8 cellular contexts compared by ENCODE assay signal in genomic region chr6:160348209-160348551, GRCh38. TPM values are rescaled to one million over a fixed set of nuclear protein-coding genes. Genes with fewer than 3 reads are reported as not detected.
DNase-seq lines count a peak whose midpoint lies in the region; ATAC-seq and TF ChIP-seq lines count a peak whose summit lies in the region.
"Had no signal": no experiment of that assay in that cellular context is flagged by ENCODE, and none has a peak within 500 bp of the region (broad histone marks: within the 10 kb centered on the region; RNA-seq: fewer than 3 reads in every experiment).

TSS of gene SLC22A3 (plus strand) at chr6:160348378. CDS start at chr6:160348420, 42 bp downstream.

- H3K4me1 ChIP-seq in NT2/D1 (ENCODE audit: insufficient read depth, insufficient read length) (no peaks in the 10 kb centered on the region), ectodermal cell (ENCODE audit: control insufficient read depth, insufficient read depth, low read length) (peaks cover 5% of the 10 kb centered on the region), right lobe of liver (peaks cover 0 to 16% (median 7%) of the 10 kb centered on the region in 4 donors), stomach smooth muscle (ENCODE audit: control insufficient read depth, insufficient read depth, low read length) (peaks cover 27% of the 10 kb centered on the region), MM.1S (ENCODE audit: low read length) (no peaks in the 10 kb centered on the region)

- intact Hi-C loops in right lobe of liver (cut with DNase I), result no loop called here

- H3K4me3 ChIP-seq in NT2/D1 (ENCODE audit: insufficient read length, low read depth), result peak within 1 kb of the TSS; percentile 57
- peak within 1 kb of the TSS; percentile 42 for H3K4me3 ChIP-seq in ectodermal cell (ENCODE audit: insufficient read depth, low read depth, low read length)
- H3K4me3 ChIP-seq in right lobe of liver, result peak within 1 kb of the TSS; percentile 58 to 80 (median 78)
- H3K4me3 ChIP-seq in stomach smooth muscle (ENCODE audit: low read length in 2 of 2), result peak within 1 kb of the TSS; percentile 81 to 87
- H3K4me3 ChIP-seq in MM.1S (ENCODE audit: low read length), result no peak within 1 kb of the TSS

- TF ChIP-seq POLR2A in right lobe of liver (IDR thresholded peaks at IDR 0.05), result peak; percentile 76

- H3K27ac ChIP-seq in ectodermal cell (ENCODE audit: insufficient read depth, low read depth, low read length, poor library complexity, severe bottlenecking) (no peak within 1 kb of the TSS), right lobe of liver (peak within 1 kb of the TSS; percentile 87 to 98 (median 96)), stomach smooth muscle (ENCODE audit: low read length) (peak within 1 kb of the TSS; percentile 55), MM.1S (ENCODE audit: low read length) (no peak within 1 kb of the TSS)

- H3K36me3 ChIP-seq in NT2/D1 (ENCODE audit: insufficient read depth, insufficient read length, low read length) (no peaks in the 10 kb centered on the region), ectodermal cell (ENCODE audit: control insufficient read depth, insufficient read depth, low read length) (no peaks in the 10 kb centered on the region), right lobe of liver (no peaks in the 10 kb centered on the region), stomach smooth muscle (ENCODE audit: control insufficient read depth in 2 of 2, insufficient read depth in 2 of 2, low read length in 2 of 2) (no peaks in the 10 kb centered on the region), MM.1S (replicated peaks; ENCODE audit: insufficient read depth, low read length) (no peaks in the 10 kb centered on the region)

- no peaks in the 10 kb centered on the region for H3F3A ChIP-seq in MM.1S (ENCODE audit: insufficient read depth, low read length)

- ATAC-seq in right lobe of liver, result peak; percentile 54 to 73 (median 70)

- no peaks in the 10 kb centered on the region for H3K79me2 ChIP-seq in MM.1S (ENCODE audit: low read length)

- H3K4me2 ChIP-seq in MM.1S (ENCODE audit: low read depth, low read length), result no peak within 1 kb of the TSS

- H2AFZ ChIP-seq in MM.1S (ENCODE audit: low read length), result no peak within 1 kb of the TSS

- DNase-seq in NT2/D1 (ENCODE audit: low read depth, low spot score) (no peak), right lobe of liver (peak; percentile 61 to 78 (median 74)), dermis blood vessel endothelial cell (no peak), kidney glomerular epithelial cell (lab: John Stamatoyannopoulos, UW) (no peak), MM.1S (no peak)
- DNase-seq: NCI-H1417 had no signal

- no peaks in the 10 kb centered on the region for H3K9me3 ChIP-seq in NT2/D1 (ENCODE audit: insufficient read depth, low read length)
- H3K9me3 ChIP-seq in ectodermal cell (ENCODE audit: control insufficient read depth, low read length), result no peaks in the 10 kb centered on the region
- H3K9me3 ChIP-seq in right lobe of liver, result no peaks in the 10 kb centered on the region
- H3K9me3 ChIP-seq in stomach smooth muscle (ENCODE audit: control insufficient read depth in 2 of 2, low read length in 2 of 2), result no peaks in the 10 kb centered on the region
- no peaks in the 10 kb centered on the region for H3K9me3 ChIP-seq in MM.1S (replicated peaks; ENCODE audit: insufficient read depth, low read length)

- H4K20me1 ChIP-seq in MM.1S (ENCODE audit: insufficient read depth, low read length), result no peaks in the 10 kb centered on the region

- H3K9me2 ChIP-seq in MM.1S (replicated peaks; ENCODE audit: insufficient read depth, low read length), result no peaks in the 10 kb centered on the region

- H3K9ac ChIP-seq in NT2/D1 (ENCODE audit: insufficient read length, low read depth), result peak within 1 kb of the TSS; percentile 83
- peak within 1 kb of the TSS; percentile 55 to 80 for H3K9ac ChIP-seq in stomach smooth muscle (ENCODE audit: low read length in 2 of 2)
- no peak within 1 kb of the TSS for H3K9ac ChIP-seq in MM.1S (ENCODE audit: low read length)

- 0 to 1% methylated on average over 48 of the region's 48 CpGs for WGBS in ectodermal cell, 2 experiments
- WGBS in right lobe of liver (ENCODE audit: insufficient coverage, low coverage, low lambda C conversion rate, missing lambda C conversion rate), result no CpG with 5 or more reads among the region's 48 CpGs

- no peak for TF ChIP-seq CTCF in right lobe of liver (IDR thresholded peaks at IDR 0.05)
- TF ChIP-seq CTCF in MM.1S (IDR thresholded peaks at IDR 0.05; ENCODE audit: low read length), result no peak

- H3K27me3 ChIP-seq in NT2/D1 (ENCODE audit: insufficient read depth, insufficient read length) (peaks cover 42% of the 10 kb centered on the region), ectodermal cell (ENCODE audit: control insufficient read depth, insufficient read depth, low read length, poor library complexity, severe bottlenecking) (peaks cover 60% of the 10 kb centered on the region), right lobe of liver (no peaks in the 10 kb centered on the region), stomach smooth muscle (ENCODE audit: control insufficient read depth in 1 of 2, insufficient read depth in 2 of 2, low read length in 2 of 2) (no peaks in the 10 kb centered on the region), MM.1S (replicated peaks; ENCODE audit: insufficient read depth, low read length) (no peaks in the 10 kb centered on the region)

RNA-seq across cellular contexts. Expression of gene SLC22A3, which starts in this region (rescaled TPM):
- polyA plus RNA-seq in ectodermal cell (2013, experiment 1 of 4), result not detected
- 0.05 TPM for polyA plus RNA-seq in ectodermal cell (2013, experiment 2 of 4)
- polyA plus RNA-seq in ectodermal cell (2013, experiment 3 of 4), result 0.16 TPM
- polyA plus RNA-seq in ectodermal cell (2013, experiment 4 of 4), result 0.20 TPM
- 10 to 100 TPM; 16.3 to 49.3 (median 32.0) TPM for total RNA-seq in right lobe of liver
- total RNA-seq in dermis blood vessel endothelial cell, result under 0.01 TPM in 1 of 2 replicates, not detected in the other

Comparison
In these comparisons a context has a peak if more than half of its experiments do, and no peak if none do; other contexts are left out.
1. RNA of gene SLC22A3 (total RNA-seq): 16.3 to 49.3 TPM in right lobe of liver; under 0.01 TPM in dermis blood vessel endothelial cell; every median in the first group is over 10 times any median in the second.
2. DNase-seq: peak in right lobe of liver (3 of 3); none in NT2/D1 (single experiment), dermis blood vessel endothelial cell (single experiment), kidney glomerular epithelial cell (single experiment) and MM.1S (single experiment).
3. H3K27ac ChIP-seq: peak in right lobe of liver (3 of 3) and stomach smooth muscle (single experiment); none in ectodermal cell (single experiment) and MM.1S (single experiment).